Comparison of ENCODE assay signal across 1 cellular context in genomic region chr1:92484472-92485373, GRCh38.
A peak's percentile ranks its signal among the peaks of the same experiment; 100 is the strongest.
TF ChIP-seq lines count a peak whose summit lies in the region.

No MANE protein-coding gene starts in this region.

TF ChIP-seq in HepG2, 621 proteins besides CTCF, POLR2A, EP300 and RAD21 (continued from another document and continues in another):
- TF ChIP-seq RFXANK (CRISPR knock-in tag; IDR thresholded peaks at IDR 0.05), result no peak
- no peak for TF ChIP-seq ZNF512 (CRISPR knock-in tag; IDR thresholded peaks at IDR 0.05)
- no peak for TF ChIP-seq MAFK (conservative IDR thresholded peaks at IDR 0.05 in 1 of 2, IDR thresholded peaks at IDR 0.05 in 1 of 2; ENCODE audit: low read length in 2 of 2)
- no peak for TF ChIP-seq ZNF10 (CRISPR knock-in tag; IDR thresholded peaks at IDR 0.05; ENCODE audit: borderline replicate concordance, low read depth)
- TF ChIP-seq SOX5 (CRISPR knock-in tag; IDR thresholded peaks at IDR 0.05; ENCODE audit: borderline replicate concordance), result no peak
- 0 out of 2 replicates have a peak, but pooled peaks have one; percentile 2 for TF ChIP-seq ZSCAN25 (CRISPR knock-in tag; IDR thresholded peaks at IDR 0.05)
- TF ChIP-seq SOX13 (IDR thresholded peaks at IDR 0.05), result no peak
- TF ChIP-seq SOX13 (CRISPR knock-in tag; conservative IDR thresholded peaks at IDR 0.05 in 1 of 2, IDR thresholded peaks at IDR 0.05 in 1 of 2), result no peak
- no peak for TF ChIP-seq ZNF558 (CRISPR knock-in tag; IDR thresholded peaks at IDR 0.05; ENCODE audit: borderline replicate concordance)
- 0 out of 2 replicates have a peak, but pooled peaks have one; percentile 39 for TF ChIP-seq MEF2D (CRISPR knock-in tag; IDR thresholded peaks at IDR 0.05)
- no peak; the same call in 1 of the 2 replicates for TF ChIP-seq YEATS4 (CRISPR knock-in tag; IDR thresholded peaks at IDR 0.05; ENCODE audit: borderline replicate concordance)
- TF ChIP-seq IRF9 (CRISPR knock-in tag; IDR thresholded peaks at IDR 0.05; ENCODE audit: borderline replicate concordance), result no peak
- TF ChIP-seq ZNF557 (CRISPR knock-in tag; IDR thresholded peaks at IDR 0.05), result no peak
- TF ChIP-seq ZFY (CRISPR knock-in tag; IDR thresholded peaks at IDR 0.05), result peak; percentile 43
- TF ChIP-seq PLRG1 (conservative IDR thresholded peaks at IDR 0.05), result no peak
- no peak for TF ChIP-seq ZNF841 (CRISPR knock-in tag; IDR thresholded peaks at IDR 0.05; ENCODE audit: borderline replicate concordance)
- TF ChIP-seq ZNF678 (CRISPR knock-in tag; IDR thresholded peaks at IDR 0.05), result no peak
- peak; percentile 84 for TF ChIP-seq HNRNPL (IDR thresholded peaks at IDR 0.05; ENCODE audit: low read depth, low read length)
- TF ChIP-seq KMT2B (CRISPR knock-in tag; IDR thresholded peaks at IDR 0.05), result peak; percentile 54; the same call in 1 of the 2 replicates
- TF ChIP-seq IKZF4 (CRISPR knock-in tag; IDR thresholded peaks at IDR 0.05; ENCODE audit: borderline replicate concordance, low read depth, not compliant biosample characterization), result no peak
- TF ChIP-seq ISX (CRISPR knock-in tag; conservative IDR thresholded peaks at IDR 0.05), result no peak
- TF ChIP-seq ARID5B (CRISPR knock-in tag; IDR thresholded peaks at IDR 0.05), result 0 out of 2 replicates have a peak, but pooled peaks have one; percentile 5
- no peak; the same call in 1 of the 2 replicates for TF ChIP-seq CBFB (CRISPR knock-in tag; IDR thresholded peaks at IDR 0.05)
- TF ChIP-seq ZBTB42 (CRISPR knock-in tag; IDR thresholded peaks at IDR 0.05), result no peak
- no peak for TF ChIP-seq NFIC (IDR thresholded peaks at IDR 0.05; ENCODE audit: low read length)
- TF ChIP-seq ZFAT (CRISPR knock-in tag; conservative IDR thresholded peaks at IDR 0.05), result peak; percentile 56; the same call in 1 of the 2 replicates
- TF ChIP-seq TBL1XR1 (IDR thresholded peaks at IDR 0.05; ENCODE audit: borderline replicate concordance, low read length, partially characterized antibody), result no peak
- no peak for TF ChIP-seq FOSL2 (CRISPR knock-in tag; IDR thresholded peaks at IDR 0.05)
- TF ChIP-seq SMAD1 (CRISPR knock-in tag; IDR thresholded peaks at IDR 0.05; ENCODE audit: borderline replicate concordance, low read depth), result no peak
- TF ChIP-seq PHF20 (CRISPR knock-in tag; IDR thresholded peaks at IDR 0.05), result peak; percentile 34; the same call in 1 of the 2 replicates
- TF ChIP-seq ZSCAN31 (CRISPR knock-in tag; IDR thresholded peaks at IDR 0.05; ENCODE audit: low read depth), result 0 out of 2 replicates have a peak, but pooled peaks have one; percentile 24
- no peak for TF ChIP-seq BRF2 (CRISPR knock-in tag; IDR thresholded peaks at IDR 0.05)
- no peak for TF ChIP-seq SRF (IDR thresholded peaks at IDR 0.05; ENCODE audit: low read depth, low read length)
- TF ChIP-seq ZFP36 (IDR thresholded peaks at IDR 0.05; ENCODE audit: borderline replicate concordance, low read depth, low read length, partially characterized antibody), result no peak
- TF ChIP-seq REL (CRISPR knock-in tag; conservative IDR thresholded peaks at IDR 0.05), result no peak; the same call in 1 of the 2 replicates
- TF ChIP-seq ZNF549 (CRISPR knock-in tag; IDR thresholded peaks at IDR 0.05), result no peak
- TF ChIP-seq HMG20B (CRISPR knock-in tag; conservative IDR thresholded peaks at IDR 0.05), result no peak
- peak; percentile 39 for TF ChIP-seq PHF8 (CRISPR knock-in tag; IDR thresholded peaks at IDR 0.05)
- peak; percentile 34 for TF ChIP-seq AGO2 (optimal IDR thresholded peaks at IDR 0.05; ENCODE audit: low read depth, low read length)
- TF ChIP-seq LBX2 (CRISPR knock-in tag; IDR thresholded peaks at IDR 0.05; ENCODE audit: borderline replicate concordance), result no peak
- TF ChIP-seq CREB1 (IDR thresholded peaks at IDR 0.05), result no peak
- no peak for TF ChIP-seq CREB1 (CRISPR knock-in tag; IDR thresholded peaks at IDR 0.05)
- no peak for TF ChIP-seq ZBTB39 (CRISPR knock-in tag; IDR thresholded peaks at IDR 0.05)
- TF ChIP-seq THAP8 (CRISPR knock-in tag; IDR thresholded peaks at IDR 0.05; ENCODE audit: borderline replicate concordance), result 0 out of 2 replicates have a peak, but pooled peaks have one; percentile 2
- TF ChIP-seq ZNF510 (CRISPR knock-in tag; IDR thresholded peaks at IDR 0.05; ENCODE audit: low read depth), result no peak
- no peak for TF ChIP-seq ZMAT5 (CRISPR knock-in tag; IDR thresholded peaks at IDR 0.05; ENCODE audit: borderline replicate concordance, low read depth)
- TF ChIP-seq ZNF142 (CRISPR knock-in tag; IDR thresholded peaks at IDR 0.05), result no peak
- 0 out of 2 replicates have a peak, but pooled peaks have one; percentile 62 for TF ChIP-seq FOXC1 (CRISPR knock-in tag; IDR thresholded peaks at IDR 0.05; ENCODE audit: borderline replicate concordance)
- TF ChIP-seq ZNF256 (CRISPR knock-in tag; conservative IDR thresholded peaks at IDR 0.05), result no peak
- TF ChIP-seq NR2C2 (CRISPR knock-in tag; IDR thresholded peaks at IDR 0.05; ENCODE audit: borderline replicate concordance), result no peak
- TF ChIP-seq SNRNP70 (IDR thresholded peaks at IDR 0.05; ENCODE audit: low read depth, low read length), result no peak
- TF ChIP-seq BCL6 (CRISPR knock-in tag; IDR thresholded peaks at IDR 0.05), result no peak
- TF ChIP-seq ZNF136 (CRISPR knock-in tag; IDR thresholded peaks at IDR 0.05; ENCODE audit: low read depth), result no peak
- no peak for TF ChIP-seq ZFP90 (CRISPR knock-in tag; IDR thresholded peaks at IDR 0.05; ENCODE audit: borderline replicate concordance)
- TF ChIP-seq ZNF577 (CRISPR knock-in tag; IDR thresholded peaks at IDR 0.05; ENCODE audit: borderline replicate concordance, low read depth), result no peak
